17 cellular contexts compared by ENCODE assay signal in genomic region chr10:77459905-77460304, GRCh38.
DNase-seq lines count a peak whose midpoint lies in the region; TF ChIP-seq lines count a peak whose summit lies in the region.
"Had no signal": no experiment of that assay in that cellular context is flagged by ENCODE, and none has a peak within 500 bp of the region (broad histone marks: within the 10 kb centered on the region; RNA-seq: fewer than 3 reads in every experiment).

No MANE protein-coding gene starts in this region.

- H2AFZ ChIP-seq in smooth muscle cell (ENCODE audit: low read depth) (no peak overlapping the region), neural progenitor cell (replicated peaks) (no peak overlapping the region)

- DNase-seq in cardiac muscle cell (ENCODE audit: low read depth in 1 of 2, low spot score in 1 of 2) (no peak), left ventricle myocardium inferior (no peak), chondrocyte (ENCODE audit: low spot score) (no peak), smooth muscle cell (lab: John Stamatoyannopoulos, UW; ENCODE audit: unreplicated experiment) (no peak), neural progenitor cell (ENCODE audit: low spot score) (no peak), NCI-H226 (no peak), endodermal cell (no peak)
- DNase-seq: AML-193; Calu3; CD8-positive, alpha-beta T cell; DMS 273 treated with DMSO at 0.1 percent for 48 hours; DND-41; GOT3; H7 had no signal

- H3K27ac Mint-ChIP-seq in chondrocyte (ENCODE audit: unreplicated experiment) (peak overlapping the region; percentile 70), neural progenitor cell (no peak overlapping the region), endodermal cell (no peak overlapping the region)
- H3K27ac Mint-ChIP-seq: CD8-positive, alpha-beta T cell had no signal

- H4K20me1 ChIP-seq in smooth muscle cell (ENCODE audit: low read depth) (no peaks in the 10 kb centered on the region), neural progenitor cell (ENCODE audit: low read depth) (no peaks in the 10 kb centered on the region)

- no peaks in the 10 kb centered on the region for H3K9me3 Mint-ChIP-seq in chondrocyte (ENCODE audit: low read depth)
- H3K9me3 Mint-ChIP-seq in neural progenitor cell, result no peaks in the 10 kb centered on the region
- H3K9me3 Mint-ChIP-seq in endodermal cell, result no peaks in the 10 kb centered on the region
- H3K9me3 Mint-ChIP-seq: CD8-positive, alpha-beta T cell had no signal

- H3K27ac ChIP-seq in cardiac muscle cell (peak overlapping the region; percentile 81), left ventricle myocardium inferior (replicated peaks) (no peak overlapping the region), rectal smooth muscle tissue (ENCODE audit: low read depth, low read length) (peak overlapping the region; percentile 50), smooth muscle cell (ENCODE audit: low read depth) (peak overlapping the region; percentile 75), neural progenitor cell (no peak overlapping the region), endodermal cell (ENCODE audit: low read depth, low read length) (no peak overlapping the region)
- H3K27ac ChIP-seq: 22Rv1, A549 had no signal

- H3K4me2 ChIP-seq in smooth muscle cell (peak overlapping the region; percentile 63), neural progenitor cell (no peak overlapping the region)
- H3K4me2 ChIP-seq: A549 had no signal

- H3F3A ChIP-seq in smooth muscle cell (ENCODE audit: low read depth) (peaks cover 19% of the 10 kb centered on the region), neural progenitor cell (ENCODE audit: low read depth) (no peaks in the 10 kb centered on the region)

- peaks cover 16% of the 10 kb centered on the region for H3K4me1 ChIP-seq in cardiac muscle cell (ENCODE audit: low read depth)
- H3K4me1 ChIP-seq in left ventricle myocardium inferior, result no peaks in the 10 kb centered on the region
- H3K4me1 ChIP-seq in rectal smooth muscle tissue (ENCODE audit: control insufficient read depth, insufficient read depth, low read length), result peaks cover 21% of the 10 kb centered on the region
- H3K4me1 ChIP-seq in smooth muscle cell (ENCODE audit: low read depth), result peaks cover 9% of the 10 kb centered on the region
- H3K4me1 ChIP-seq in neural progenitor cell, result no peaks in the 10 kb centered on the region
- H3K4me1 ChIP-seq in endodermal cell (ENCODE audit: control insufficient read depth, insufficient read depth, low read length), result peaks cover 6% of the 10 kb centered on the region

- intact Hi-C loops in left ventricle myocardium inferior (cut with micrococcal nuclease), result no loop called here

- H3K36me3 ChIP-seq in cardiac muscle cell, result no peaks in the 10 kb centered on the region
- no peaks in the 10 kb centered on the region for H3K36me3 ChIP-seq in left ventricle myocardium inferior
- H3K36me3 ChIP-seq in rectal smooth muscle tissue (ENCODE audit: control insufficient read depth, insufficient read depth, low read length), result no peaks in the 10 kb centered on the region
- H3K36me3 ChIP-seq in smooth muscle cell (ENCODE audit: low read depth), result no peaks in the 10 kb centered on the region
- no peaks in the 10 kb centered on the region for H3K36me3 ChIP-seq in neural progenitor cell
- no peaks in the 10 kb centered on the region for H3K36me3 ChIP-seq in endodermal cell (ENCODE audit: control insufficient read depth, insufficient read depth, low read length)

- H3K79me2 ChIP-seq in smooth muscle cell (ENCODE audit: low read depth) (no peaks in the 10 kb centered on the region), neural progenitor cell (ENCODE audit: low read depth) (no peaks in the 10 kb centered on the region)

- H3K9ac ChIP-seq in rectal smooth muscle tissue (ENCODE audit: low read length), result no peak overlapping the region
- H3K9ac ChIP-seq in smooth muscle cell (ENCODE audit: low read depth), result no peak overlapping the region
- no peak overlapping the region for H3K9ac ChIP-seq in neural progenitor cell
- no peak overlapping the region for H3K9ac ChIP-seq in endodermal cell (ENCODE audit: extremely low read depth, low read length, poor library complexity, severe bottlenecking)

- no peak for TF ChIP-seq CTCF in cardiac muscle cell (IDR thresholded peaks at IDR 0.05; ENCODE audit: low read depth, low read length)
- no peak for TF ChIP-seq CTCF in left ventricle myocardium inferior (IDR thresholded peaks at IDR 0.05; ENCODE audit: borderline replicate concordance)
- no peak for TF ChIP-seq CTCF in chondrocyte (IDR thresholded peaks at IDR 0.05)
- TF ChIP-seq CTCF in smooth muscle cell (IDR thresholded peaks at IDR 0.05; ENCODE audit: borderline replicate concordance, insufficient read depth, poor library complexity, severe bottlenecking), result no peak
- TF ChIP-seq CTCF in neural progenitor cell (IDR thresholded peaks at IDR 0.05), result no peak
- no peak for TF ChIP-seq CTCF in endodermal cell (conservative IDR thresholded peaks at IDR 0.05)

- H3K27me3 ChIP-seq in cardiac muscle cell (no peaks in the 10 kb centered on the region), left ventricle myocardium inferior (ENCODE audit: low read depth) (peaks cover 64% of the 10 kb centered on the region), rectal smooth muscle tissue (ENCODE audit: control insufficient read depth, insufficient read depth, low read length) (no peaks in the 10 kb centered on the region), smooth muscle cell (ENCODE audit: low read depth) (no peaks in the 10 kb centered on the region), neural progenitor cell (no peaks in the 10 kb centered on the region), endodermal cell (ENCODE audit: control insufficient read depth, insufficient read depth, low read length, poor library complexity, severe bottlenecking) (no peaks in the 10 kb centered on the region)

- H3K27me3 Mint-ChIP-seq in chondrocyte (ENCODE audit: low read depth), result no peaks in the 10 kb centered on the region
- peaks cover 2% of the 10 kb centered on the region for H3K27me3 Mint-ChIP-seq in neural progenitor cell (ENCODE audit: insufficient read depth, low read depth)
- H3K27me3 Mint-ChIP-seq in endodermal cell (ENCODE audit: insufficient read depth), result peaks cover 2% of the 10 kb centered on the region

- H3K4me3 Mint-ChIP-seq in chondrocyte (ENCODE audit: unreplicated experiment), result no peak overlapping the region
- H3K4me3 Mint-ChIP-seq in neural progenitor cell, result no peak overlapping the region
- no peak overlapping the region for H3K4me3 Mint-ChIP-seq in endodermal cell
- H3K4me3 Mint-ChIP-seq: CD8-positive, alpha-beta T cell had no signal

- H3K36me3 Mint-ChIP-seq in chondrocyte (ENCODE audit: low read depth) (no peaks in the 10 kb centered on the region), neural progenitor cell (no peaks in the 10 kb centered on the region), endodermal cell (ENCODE audit: low read depth) (no peaks in the 10 kb centered on the region)
- H3K36me3 Mint-ChIP-seq: CD8-positive, alpha-beta T cell had no signal

- peaks cover 47% of the 10 kb centered on the region for H3K4me1 Mint-ChIP-seq in chondrocyte (ENCODE audit: low read depth)
- no peaks in the 10 kb centered on the region for H3K4me1 Mint-ChIP-seq in neural progenitor cell
- H3K4me1 Mint-ChIP-seq in endodermal cell, result peaks cover 22% of the 10 kb centered on the region

- H3K9me3 ChIP-seq in cardiac muscle cell (ENCODE audit: low read depth), result no peaks in the 10 kb centered on the region
- no peaks in the 10 kb centered on the region for H3K9me3 ChIP-seq in left ventricle myocardium inferior (replicated peaks)
- no peaks in the 10 kb centered on the region for H3K9me3 ChIP-seq in smooth muscle cell (replicated peaks; ENCODE audit: low read depth)
- no peaks in the 10 kb centered on the region for H3K9me3 ChIP-seq in neural progenitor cell (ENCODE audit: low read depth)
- no peaks in the 10 kb centered on the region for H3K9me3 ChIP-seq in endodermal cell (ENCODE audit: control insufficient read depth, low read length)
- H3K9me3 ChIP-seq: A549 had no signal

- WGBS in smooth muscle cell (ENCODE audit: low lambda C conversion rate), result 87% methylated on average over 3 of the region's 3 CpGs
- WGBS in endodermal cell (ENCODE audit: insufficient coverage in 1 of 2, insufficient read length in 1 of 2), 2 experiments, result 87 to 96% methylated on average over 3 of the region's 3 CpGs

- H3K4me3 ChIP-seq in cardiac muscle cell (no peak overlapping the region), left ventricle myocardium inferior (no peak overlapping the region), rectal smooth muscle tissue (ENCODE audit: low read length) (no peak overlapping the region), smooth muscle cell (no peak overlapping the region), neural progenitor cell (no peak overlapping the region), endodermal cell (ENCODE audit: low read length) (no peak overlapping the region)
- H3K4me3 ChIP-seq: A549 had no signal

Comparison
In these comparisons a context has a peak if more than half of its experiments do, and no peak if none do; other contexts are left out.
1. H3K27ac ChIP-seq: peak in cardiac muscle cell (single experiment), rectal smooth muscle tissue (single experiment) and smooth muscle cell (single experiment); none in left ventricle myocardium inferior (single experiment), neural progenitor cell (single experiment) and endodermal cell (single experiment).